21 cellular contexts compared by ENCODE assay signal in genomic region chr17:67152824-67153223, GRCh38.
"Had no signal": no experiment of that assay in that cellular context is flagged by ENCODE, and none has a peak within 500 bp of the region (broad histone marks: within the 10 kb centered on the region; RNA-seq: fewer than 3 reads in every experiment).

No MANE protein-coding gene starts in this region.

- ATAC-seq: foreskin keratinocyte, left colon, left ventricle myocardium superior, pancreas, right cardiac atrium had no signal

- H3K27me3 ChIP-seq: colonic mucosa, foreskin keratinocyte, pancreas, stomach, transverse colon had no signal

- H3K27ac Mint-ChIP-seq: endodermal cell, progenitor cell of endocrine pancreas had no signal

- H3K9me3 ChIP-seq: colonic mucosa, pancreas, stomach, thoracic aorta, transverse colon had no signal

- H3K27ac ChIP-seq: colonic mucosa, foreskin keratinocyte, pancreas, stomach, thoracic aorta, transverse colon had no signal

- H3K4me1 Mint-ChIP-seq: neural crest cell had no signal

- H3K27me3 Mint-ChIP-seq: naive B cell, progenitor cell of endocrine pancreas had no signal

- DNase-seq: colonic mucosa; dermis blood vessel endothelial cell; endodermal cell; erythroblast; foreskin keratinocyte; left colon; left ventricle myocardium superior; mesendoderm; naive B cell; pancreas; right cardiac atrium; small intestine; stimulated activated CD4-positive, alpha-beta T cell treated with anti-CD3 and anti-CD28 coated beads, Interleukin-12 subunit alpha, Interleukin-12 subunit beta, amount 100 ng/mL, for 4 hours; stimulated activated naive CD4-positive, alpha-beta T cell; stomach; substantia nigra; transverse colon had no signal

- H3K4me3 ChIP-seq: colonic mucosa, lung, pancreas, stomach, thoracic aorta, transverse colon had no signal

- H3K4me1 ChIP-seq: colonic mucosa, pancreas, stomach had no signal

- H3K4me3 Mint-ChIP-seq: endodermal cell, naive B cell, neural crest cell had no signal

- H3K9me3 Mint-ChIP-seq: endodermal cell, neural crest cell had no signal
